Comparison of ENCODE assay signal across 29 cellular contexts in genomic region chr1:96508226-96508625, GRCh38.
DNase-seq lines count a peak whose midpoint lies in the region; FAIRE-seq and TF ChIP-seq lines count a peak whose summit lies in the region.
"Had no signal": no experiment of that assay in that cellular context is flagged by ENCODE, and none has a peak within 500 bp of the region (broad histone marks: within the 10 kb centered on the region; RNA-seq: fewer than 3 reads in every experiment).

No MANE protein-coding gene starts in this region.

- H3K27ac Mint-ChIP-seq in chondrocyte (ENCODE audit: unreplicated experiment) = no peak overlapping the region
- H3K27ac Mint-ChIP-seq: activated naive CD8-positive, alpha-beta T cell treated with anti-CD3 and anti-CD28 coated beads, Interleukin-2, amount 10 ng/mL, durations not matched to agents 7 days and 5 days; effector memory CD8-positive, alpha-beta T cell; progenitor cell of endocrine pancreas; T-cell had no signal

- DNase-seq in Ammon's horn (ENCODE audit: low spot score) (peak; percentile 66), D721Med (ENCODE audit: insufficient read length, low spot score) (no peak), midbrain (lab: John Stamatoyannopoulos, UW) (peak; percentile 32), cardiac septum (ENCODE audit: low spot score) (no peak), NCI-H345 (lab: John Stamatoyannopoulos, UW) (no peak), chondrocyte (ENCODE audit: low spot score) (no peak)
- DNase-seq: activated CD4-positive, alpha-beta T cell treated with anti-CD3 and anti-CD28 coated beads, Interleukin-2, amount 50 U/mL, for 1 hour; activated CD4-positive, CD25-positive, alpha-beta regulatory T cell; activated effector memory CD4-positive, alpha-beta T cell treated with anti-CD3 and anti-CD28 coated beads, Interleukin-2, amount 50 U/mL, for 16 hours; activated naive CD8-positive, alpha-beta T cell treated with anti-CD3 and anti-CD28 coated beads, Interleukin-2, amount 10 ng/mL, durations not matched to agents 7 days and 5 days; activated T-cell treated with anti-CD3 and anti-CD28 coated beads, Interleukin-2, amount 50 U/mL, for 1 hour; effector memory CD8-positive, alpha-beta T cell; glutamatergic neuron; left lung; mesenchymal stem cell; NCI-H146; sigmoid colon; stimulated activated CD4-positive, alpha-beta T cell treated with anti-CD3 and anti-CD28 coated beads, Interleukin-4, amount 100 ng/mL, for 4 hours; T-cell; trophoblast cell had no signal

- FAIRE-seq in D721Med (lab: Jason Lieb, UNC) = no peak
- FAIRE-seq: astrocyte, G401.6, islet of Langerhans had no signal

- H3K4me1 Mint-ChIP-seq in chondrocyte (ENCODE audit: low read depth) = peaks cover 5% of the 10 kb centered on the region
- H3K4me1 Mint-ChIP-seq: activated naive CD8-positive, alpha-beta T cell treated with anti-CD3 and anti-CD28 coated beads, Interleukin-2, amount 10 ng/mL, durations not matched to agents 7 days and 5 days; neural crest cell; T-cell had no signal

- H3K4me3 Mint-ChIP-seq in chondrocyte (ENCODE audit: unreplicated experiment) = no peak overlapping the region
- H3K4me3 Mint-ChIP-seq: activated naive CD8-positive, alpha-beta T cell treated with anti-CD3 and anti-CD28 coated beads, Interleukin-2, amount 10 ng/mL, durations not matched to agents 7 days and 5 days; effector memory CD8-positive, alpha-beta T cell; neural crest cell; T-cell had no signal

- no peaks in the 10 kb centered on the region for H3K9me3 Mint-ChIP-seq in chondrocyte (ENCODE audit: low read depth)
- H3K9me3 Mint-ChIP-seq: activated naive CD8-positive, alpha-beta T cell treated with anti-CD3 and anti-CD28 coated beads, Interleukin-2, amount 10 ng/mL, durations not matched to agents 7 days and 5 days; neural crest cell; T-cell had no signal

- peak; percentile 15 for TF ChIP-seq CTCF in D721Med (IDR thresholded peaks at IDR 0.05; ENCODE audit: insufficient read depth, missing control alignments)
- TF ChIP-seq CTCF in VCaP (conservative IDR thresholded peaks at IDR 0.05) = peak; percentile 18; the same call in 1 of the 2 replicates
- no peak for TF ChIP-seq CTCF in chondrocyte (IDR thresholded peaks at IDR 0.05)

- no peak overlapping the region for H3K27ac ChIP-seq in VCaP
- H3K27ac ChIP-seq: BLaER1, cardiac muscle cell, coronary artery, left lung, sigmoid colon had no signal

- intact Hi-C loops in cardiac septum (cut with DNase I) = no loop called here

- no peaks in the 10 kb centered on the region for H3K36me3 Mint-ChIP-seq in chondrocyte (ENCODE audit: low read depth)
- H3K36me3 Mint-ChIP-seq: activated naive CD8-positive, alpha-beta T cell treated with anti-CD3 and anti-CD28 coated beads, Interleukin-2, amount 10 ng/mL, durations not matched to agents 7 days and 5 days; T-cell had no signal

- H3K27me3 Mint-ChIP-seq in chondrocyte (ENCODE audit: low read depth) = peaks cover 18% of the 10 kb centered on the region
- H3K27me3 Mint-ChIP-seq: activated naive CD8-positive, alpha-beta T cell treated with anti-CD3 and anti-CD28 coated beads, Interleukin-2, amount 10 ng/mL, durations not matched to agents 7 days and 5 days; progenitor cell of endocrine pancreas had no signal

Comparison
In these comparisons a context has a peak if more than half of its experiments do, and no peak if none do; other contexts are left out.
1. DNase-seq: peak in Ammon's horn (single experiment) and midbrain (single experiment); none in D721Med (single experiment), cardiac septum (single experiment), NCI-H345 (single experiment) and chondrocyte (single experiment).